Comparison of ENCODE assay signal across 8 cellular contexts in the genomic region with DNA sequence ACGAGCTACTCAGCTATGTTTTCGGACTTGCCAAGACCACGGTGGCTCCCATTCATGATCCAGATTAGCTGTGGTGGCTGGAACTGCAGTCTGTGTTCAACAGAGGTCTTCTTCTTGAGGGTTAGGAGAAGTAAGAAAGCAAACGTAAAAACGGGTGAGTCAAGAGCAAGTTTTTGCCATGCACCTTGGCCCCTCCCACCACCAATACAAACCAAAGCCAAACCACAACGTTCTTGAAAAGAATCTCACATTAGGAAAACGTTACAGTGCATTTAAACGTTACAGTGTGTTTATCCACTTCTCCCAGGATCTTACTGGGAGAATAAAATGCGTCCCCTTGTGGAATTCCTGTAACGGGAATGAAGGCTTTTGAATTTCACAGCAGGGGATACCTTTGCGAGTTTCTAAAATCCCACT. TPM values are rescaled to one million over a fixed set of nuclear protein-coding genes. Genes with fewer than 3 reads are reported as not detected.
A peak's percentile ranks its signal among the peaks of the same experiment; 100 is the strongest.
DNase-seq lines count a peak whose midpoint lies in the region; ATAC-seq lines count a peak whose summit lies in the region.

No MANE protein-coding gene starts in this region.

- H3K27ac ChIP-seq in SJSA1, result peak overlapping the region; percentile 56

- H3K4me3 Mint-ChIP-seq in activated naive CD8-positive, alpha-beta T cell treated with anti-CD3 and anti-CD28 coated beads, Interleukin-2, amount 10 ng/mL, durations not matched to agents 7 days and 5 days, result peak overlapping the region; percentile 98

- POLR2A ChIA-PET in activated naive CD8-positive, alpha-beta T cell treated with anti-CD3 and anti-CD28 coated beads, Interleukin-2, amount 10 ng/mL, durations not matched to agents 7 days and 5 days (lab: Charles Lee), result interaction anchor here (0.8 to 2.4 kb wide), 9 partner anchors 13 to 459 kb away, joined by 3 to 8 read pairs (median 6); no protein-coding TSS in a partner anchor

- H3K9me3 ChIP-seq in SJSA1 (replicated peaks), result no peaks in the 10 kb centered on the region
- H3K9me3 ChIP-seq in iPS-15b (ENCODE audit: control insufficient read depth, insufficient read depth, low read length), result no peaks in the 10 kb centered on the region

- peak overlapping the region; percentile 80 for H3K4me3 ChIP-seq in SJSA1
- H3K4me3 ChIP-seq in iPS-15b (ENCODE audit: low read depth, low read length), result peak overlapping the region; percentile 90

- H3K4me1 ChIP-seq in SJSA1 (replicated peaks), result peaks cover 13% of the 10 kb centered on the region
- no peaks in the 10 kb centered on the region for H3K4me1 ChIP-seq in iPS-15b (ENCODE audit: control insufficient read depth, insufficient read depth, low read length)

- H3K4me1 Mint-ChIP-seq in activated naive CD8-positive, alpha-beta T cell treated with anti-CD3 and anti-CD28 coated beads, Interleukin-2, amount 10 ng/mL, durations not matched to agents 7 days and 5 days, result peaks cover 34% of the 10 kb centered on the region

- ATAC-seq in activated naive CD8-positive, alpha-beta T cell treated with anti-CD3 and anti-CD28 coated beads, Interleukin-2, amount 10 ng/mL, durations not matched to agents 7 days and 5 days (ENCODE audit: low read depth), result no peak
- no peak for ATAC-seq in GM19397 (IDR thresholded peaks at IDR 0.05; ENCODE audit: unreplicated experiment)
- ATAC-seq in HG03025 (IDR thresholded peaks at IDR 0.05; ENCODE audit: low FRiP score, unreplicated experiment), result no peak

- no peaks in the 10 kb centered on the region for H3K27me3 ChIP-seq in SJSA1 (replicated peaks)
- H3K27me3 ChIP-seq in iPS-15b (ENCODE audit: control insufficient read depth, insufficient read depth, low read length), result peaks cover 2% of the 10 kb centered on the region

- H3K27me3 Mint-ChIP-seq in activated naive CD8-positive, alpha-beta T cell treated with anti-CD3 and anti-CD28 coated beads, Interleukin-2, amount 10 ng/mL, durations not matched to agents 7 days and 5 days, result no peaks in the 10 kb centered on the region

- no peaks in the 10 kb centered on the region; the same call in 1 of the 2 replicates for H3K36me3 ChIP-seq in SJSA1
- H3K36me3 ChIP-seq in iPS-15b (ENCODE audit: control insufficient read depth, insufficient read depth, low read length), result no peaks in the 10 kb centered on the region

- peak; percentile 56 for DNase-seq in H4 (ENCODE audit: low spot score)
- DNase-seq in SJSA1 (ENCODE audit: low read depth in 1 of 2, low spot score in 2 of 2), result peak in 1 of 2 experiments; percentile 60
- no peak for DNase-seq in activated naive CD8-positive, alpha-beta T cell treated with anti-CD3 and anti-CD28 coated beads, Interleukin-2, amount 10 ng/mL, durations not matched to agents 7 days and 5 days
- DNase-seq in stimulated activated CD4-positive, alpha-beta T cell treated with anti-CD3 and anti-CD28 coated beads, Interleukin-15, amount 100 ng/mL, for 24 hours, result peak; percentile 76
- DNase-seq in UCSD-AML1 (lab: John Stamatoyannopoulos, UW; ENCODE audit: unreplicated experiment), result no peak

- peak overlapping the region; percentile 96 for H3K27ac Mint-ChIP-seq in activated naive CD8-positive, alpha-beta T cell treated with anti-CD3 and anti-CD28 coated beads, Interleukin-2, amount 10 ng/mL, durations not matched to agents 7 days and 5 days

- no peaks in the 10 kb centered on the region for H3K9me3 Mint-ChIP-seq in activated naive CD8-positive, alpha-beta T cell treated with anti-CD3 and anti-CD28 coated beads, Interleukin-2, amount 10 ng/mL, durations not matched to agents 7 days and 5 days

- peak overlapping the region; percentile 55 for H3K9ac ChIP-seq in iPS-15b (ENCODE audit: low read depth, low read length)

- H3K36me3 Mint-ChIP-seq in activated naive CD8-positive, alpha-beta T cell treated with anti-CD3 and anti-CD28 coated beads, Interleukin-2, amount 10 ng/mL, durations not matched to agents 7 days and 5 days, result peaks cover 3% of the 10 kb centered on the region

RNA-seq across cellular contexts. Expression of a gene that starts 0.7 kb away (rescaled TPM):
- total RNA-seq in H4 (2014; rRNA removed; shearing (Covaris generic)), result 0.31 and 0.72 TPM in 2 replicates
- 0.60 and 0.74 TPM in 2 replicates for total RNA-seq in SJSA1 (2014; rRNA removed; shearing (Covaris generic))
- 1 to 10 TPM; 4.0 to 4.3 TPM for total RNA-seq in activated naive CD8-positive, alpha-beta T cell treated with anti-CD3 and anti-CD28 coated beads, Interleukin-2, amount 10 ng/mL, durations not matched to agents 7 days and 5 days

RNA-seq across cellular contexts. Expression of a gene that starts 1.0 kb away (rescaled TPM):
- 2.1 and 2.8 TPM in 2 replicates for total RNA-seq in H4 (2014; rRNA removed; shearing (Covaris generic))
- total RNA-seq in SJSA1 (2014; rRNA removed; shearing (Covaris generic)), result 1.2 and 1.8 TPM in 2 replicates
- 1 to 10 TPM; 4.5 to 4.6 TPM for total RNA-seq in activated naive CD8-positive, alpha-beta T cell treated with anti-CD3 and anti-CD28 coated beads, Interleukin-2, amount 10 ng/mL, durations not matched to agents 7 days and 5 days

Comparison
In these comparisons a context has a peak if more than half of its experiments do, and no peak if none do; other contexts are left out.
1. DNase-seq: peak in H4 (single experiment) and stimulated activated CD4-positive, alpha-beta T cell treated with anti-CD3 and anti-CD28 coated beads, Interleukin-15, amount 100 ng/mL, for 24 hours (single experiment); none in activated naive CD8-positive, alpha-beta T cell treated with anti-CD3 and anti-CD28 coated beads, Interleukin-2, amount 10 ng/mL, durations not matched to agents 7 days and 5 days (single experiment) and UCSD-AML1 (single experiment).